ENCODE assay signal across 22 cellular contexts in genomic region chr15:35014265-35014664, GRCh38.
"Had no signal": no experiment of that assay in that cellular context is flagged by ENCODE, and none has a peak within 500 bp of the region (broad histone marks: within the 10 kb centered on the region; RNA-seq: fewer than 3 reads in every experiment).

No MANE protein-coding gene starts in this region.

- H3K27me3 ChIP-seq: body of pancreas, left lung, ovary, spleen, tibial artery, uterus had no signal

- ATAC-seq: activated CD8-positive, alpha-beta T cell treated with anti-CD3 and anti-CD28 coated beads for 36 hours; body of pancreas; left lung; mucosa of descending colon; T-cell had no signal

- H3K4me1 Mint-ChIP-seq: activated CD4-positive, alpha-beta T cell treated with anti-CD3 and anti-CD28 coated beads, Interleukin-2, amount 10 ng/mL, durations not matched to agents 24 days and 14 days; naive B cell; T-cell had no signal

- H3K4me3 Mint-ChIP-seq: activated CD4-positive, alpha-beta T cell treated with anti-CD3 and anti-CD28 coated beads, Interleukin-2, amount 10 ng/mL, durations not matched to agents 24 days and 14 days; activated CD8-positive, alpha-beta T cell treated with anti-CD3 and anti-CD28 coated beads for 36 hours; activated naive CD4-positive, alpha-beta T cell treated with anti-CD3 and anti-CD28 coated beads for 36 hours; naive B cell; stimulated activated naive B cell treated with anti-CD40 and anti-IgM and Interleukin-4, amounts not matched to agents 10 μg/mL and 1 μg/mL and 100 μg/mL, for 72 hours; T-cell had no signal

- H3K36me3 Mint-ChIP-seq: naive B cell; stimulated activated naive B cell treated with anti-CD40 and anti-IgM and Interleukin-4, amounts not matched to agents 10 μg/mL and 1 μg/mL and 100 μg/mL, for 72 hours; T-cell had no signal

- H3K9me3 ChIP-seq: body of pancreas, left lung, mucosa of descending colon, ovary, SK-N-SH, spleen, tibial artery, uterus had no signal

- H3K4me1 ChIP-seq: body of pancreas, left lung, spleen, tibial artery, uterus had no signal

- H3K36me3 ChIP-seq: left lung, ovary, spleen, tibial artery, uterus had no signal

- H3K4me3 ChIP-seq: body of pancreas, left lung, mucosa of descending colon, ovary, spleen, tibial artery, uterus had no signal

- DNase-seq: activated CD4-positive, alpha-beta T cell treated with anti-CD3 and anti-CD28 coated beads, Interleukin-2, amount 10 ng/mL, durations not matched to agents 24 days and 14 days; activated CD8-positive, alpha-beta T cell treated with anti-CD3 and anti-CD28 coated beads for 36 hours; activated naive CD4-positive, alpha-beta T cell treated with anti-CD3 and anti-CD28 coated beads for 36 hours; activated T-cell treated with anti-CD3 and anti-CD28 coated beads, Interleukin-2, amount 50 U/mL, for 1 hour; body of pancreas; central memory CD4-positive, alpha-beta T cell; effector CD8-positive, alpha-beta T cell; foreskin fibroblast; glutamatergic neuron; kidney; left lung; mucosa of descending colon; naive B cell; ovary; SK-N-SH; spleen; stimulated activated naive B cell treated with anti-CD40 and anti-IgM and Interleukin-4, amounts not matched to agents 10 μg/mL and 1 μg/mL and 100 μg/mL, for 72 hours; T-cell; T1000; tibial artery; uterus had no signal

- H3K27me3 Mint-ChIP-seq: activated CD8-positive, alpha-beta T cell treated with anti-CD3 and anti-CD28 coated beads for 36 hours had no signal

- H3K27ac Mint-ChIP-seq: activated CD4-positive, alpha-beta T cell treated with anti-CD3 and anti-CD28 coated beads, Interleukin-2, amount 10 ng/mL, durations not matched to agents 24 days and 14 days; activated CD8-positive, alpha-beta T cell treated with anti-CD3 and anti-CD28 coated beads for 36 hours; activated naive CD4-positive, alpha-beta T cell treated with anti-CD3 and anti-CD28 coated beads for 36 hours; activated T-helper 2 cell treated with anti-CD3 and anti-CD28 coated beads, Interferon-gamma antibody, Interleukin-2, Interleukin-4, amounts not matched to agents 10 μg/mL and 5 μg/mL and 100 μg/mL, durations not matched to agents 14 hours and 24 hours and 36 hours; naive B cell; stimulated activated naive B cell treated with anti-CD40 and anti-IgM and Interleukin-4, amounts not matched to agents 10 μg/mL and 1 μg/mL and 100 μg/mL, for 72 hours; T-cell had no signal

- H3K9me3 Mint-ChIP-seq: activated CD4-positive, alpha-beta T cell treated with anti-CD3 and anti-CD28 coated beads, Interleukin-2, amount 10 ng/mL, durations not matched to agents 24 days and 14 days; activated CD8-positive, alpha-beta T cell treated with anti-CD3 and anti-CD28 coated beads for 36 hours; activated naive CD4-positive, alpha-beta T cell treated with anti-CD3 and anti-CD28 coated beads for 36 hours; activated T-helper 2 cell treated with anti-CD3 and anti-CD28 coated beads, Interferon-gamma antibody, Interleukin-2, Interleukin-4, amounts not matched to agents 10 μg/mL and 5 μg/mL and 100 μg/mL, durations not matched to agents 14 hours and 24 hours and 36 hours; naive B cell; stimulated activated naive B cell treated with anti-CD40 and anti-IgM and Interleukin-4, amounts not matched to agents 10 μg/mL and 1 μg/mL and 100 μg/mL, for 72 hours; T-cell had no signal

- H3K27ac ChIP-seq: body of pancreas, left lung, ovary, spleen, tibial artery, uterus had no signal
